ENCODE assay signal across 12 cellular contexts in the genomic region with DNA sequence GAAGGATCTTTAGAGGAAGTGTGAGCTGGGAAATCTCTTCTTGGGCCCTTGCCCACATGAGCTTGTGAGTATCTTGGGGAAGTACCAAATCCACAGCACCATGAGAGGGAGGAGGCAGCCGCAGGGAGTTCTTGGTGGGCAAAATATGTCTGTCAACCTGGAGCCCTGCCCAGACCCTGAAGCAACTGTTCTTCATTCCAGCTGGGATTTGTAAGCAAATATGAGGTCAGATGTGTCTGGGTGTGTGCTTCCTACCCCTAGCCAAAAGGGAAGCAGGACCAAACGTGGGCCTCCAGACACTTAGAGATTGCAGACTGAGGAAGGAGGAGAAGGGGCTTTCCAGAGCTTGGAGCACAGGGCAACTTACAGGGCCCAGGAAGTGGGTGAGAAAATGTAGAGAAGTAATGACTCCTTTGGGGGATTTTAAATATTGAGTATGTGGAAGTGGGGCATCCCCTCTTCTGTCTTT. TPM values are rescaled to one million over a fixed set of nuclear protein-coding genes. Genes with fewer than 3 reads are reported as not detected.
A peak's percentile ranks its signal among the peaks of the same experiment; 100 is the strongest.
DNase-seq lines count a peak whose midpoint lies in the region; ATAC-seq and TF ChIP-seq lines count a peak whose summit lies in the region.
"Had no signal": no experiment of that assay in that cellular context is flagged by ENCODE, and none has a peak within 500 bp of the region (broad histone marks: within the 10 kb centered on the region; RNA-seq: fewer than 3 reads in every experiment).

No MANE protein-coding gene starts in this region.

- H3K27me3 Mint-ChIP-seq in HFFc6 (ENCODE audit: insufficient read depth) (peaks cover 3% of the 10 kb centered on the region), type B pancreatic cell (no peaks in the 10 kb centered on the region)

- TF ChIP-seq CTCF in HFFc6 (IDR thresholded peaks at IDR 0.05), result no peak
- no peak for TF ChIP-seq CTCF in ascending aorta (IDR thresholded peaks at IDR 0.05)
- TF ChIP-seq CTCF in thoracic aorta (IDR thresholded peaks at IDR 0.05), result no peak
- no peak for TF ChIP-seq CTCF in type B pancreatic cell (conservative IDR thresholded peaks at IDR 0.05)

- H3K9me3 Mint-ChIP-seq in HFFc6 (peaks cover 9% of the 10 kb centered on the region), type B pancreatic cell (no peaks in the 10 kb centered on the region)

- H3K4me3 ChIP-seq in ascending aorta (no peak overlapping the region), thoracic aorta (no peak overlapping the region)
- H3K4me3 ChIP-seq: GM23338, smooth muscle cell had no signal

- intact Hi-C loops in ascending aorta (cut with DNase I), result no loop called here

- H3K27me3 ChIP-seq in ascending aorta, result no peaks in the 10 kb centered on the region
- H3K27me3 ChIP-seq in thoracic aorta (replicated peaks; ENCODE audit: insufficient read depth), result no peaks in the 10 kb centered on the region

- H3K27ac ChIP-seq in ascending aorta (peak overlapping the region in 1 of 2 donors; percentile 36), thoracic aorta (no peak overlapping the region)

- H3K4me3 Mint-ChIP-seq in HFFc6 (no peak overlapping the region), type B pancreatic cell (no peak overlapping the region)
- H3K4me3 Mint-ChIP-seq: GM23338 had no signal

- DNase-seq in HFFc6 (peak; percentile 28), ascending aorta (ENCODE audit: low spot score in 2 of 2) (peak; percentile 51 to 86), left lobe of liver (ENCODE audit: low spot score) (no peak), thoracic aorta (ENCODE audit: low spot score) (no peak), SHP77 (lab: John Stamatoyannopoulos, UW) (no peak), UCSD-AML1 (lab: John Stamatoyannopoulos, UW; ENCODE audit: unreplicated experiment) (no peak), AML-193 (lab: John Stamatoyannopoulos, UW) (no peak), type B pancreatic cell (ENCODE audit: extremely low spot score, unreplicated experiment) (no peak)
- DNase-seq: NCI-H526 treated with DMSO at 0.1 percent for 48 hours had no signal

- H3K36me3 Mint-ChIP-seq in HFFc6 (ENCODE audit: low read depth) (0 out of 2 replicates have a peak, but pooled peaks cover under 1% of the 10 kb centered on the region), type B pancreatic cell (peaks cover 5% of the 10 kb centered on the region)

- H3K36me3 ChIP-seq in ascending aorta (no peaks in the 10 kb centered on the region), thoracic aorta (no peaks in the 10 kb centered on the region)

- H3K27ac Mint-ChIP-seq in HFFc6 (no peak overlapping the region), type B pancreatic cell (no peak overlapping the region)
- H3K27ac Mint-ChIP-seq: GM23338 had no signal

- no peaks in the 10 kb centered on the region for H3K4me1 ChIP-seq in ascending aorta
- peaks cover 0 to 11% of the 10 kb centered on the region in 2 donors for H3K4me1 ChIP-seq in thoracic aorta (ENCODE audit: control insufficient read depth in 1 of 2, low read depth in 2 of 2)

- H3K4me1 Mint-ChIP-seq in HFFc6 (ENCODE audit: low read depth) (peaks cover 13% of the 10 kb centered on the region), type B pancreatic cell (ENCODE audit: unreplicated experiment) (no peaks in the 10 kb centered on the region)
- H3K4me1 Mint-ChIP-seq: GM23338 had no signal

- ATAC-seq in left lobe of liver (peak; percentile 17), thoracic aorta (ENCODE audit: insufficient number of reproducible peaks, low FRiP score, low read depth) (peak; percentile 47)
- ATAC-seq: GM23338 had no signal

- H3K9me3 ChIP-seq in ascending aorta (peaks cover 0 to 7% of the 10 kb centered on the region in 2 donors), thoracic aorta (peaks cover 2% of the 10 kb centered on the region)

RNA-seq across cellular contexts. Expression of gene RHOQ, which starts 21.0 kb away (rescaled TPM):
- total RNA-seq in HFFc6 (2021; fragmentation: NEBNext Ultra II Directional; extraction: Animal tissue kit (Norgen Biotek cat#: 25700)), result 10 to 100 TPM; 68.9 to 97.7 (median 90.2) TPM
- total RNA-seq in ascending aorta (40.0 TPM), left lobe of liver (14.0 TPM), thoracic aorta (100 to 1,000 TPM; 116 to 134 TPM), type B pancreatic cell (ENCODE audit: low replicate concordance) (41.4 and 43.1 TPM in 2 replicates)

RNA-seq across cellular contexts. Expression of gene ATP6V1E2, which starts 21.1 kb away (rescaled TPM):
- 1 to 10 TPM; 4.0 to 4.7 (median 4.3) TPM for total RNA-seq in HFFc6 (2021; fragmentation: NEBNext Ultra II Directional; extraction: Animal tissue kit (Norgen Biotek cat#: 25700))
- total RNA-seq in ascending aorta (8.4 TPM), left lobe of liver (3.4 TPM), thoracic aorta (1 to 10 TPM; 1.9 to 7.4 TPM), type B pancreatic cell (ENCODE audit: low replicate concordance) (9.3 and 12.9 TPM in 2 replicates)

RNA-seq across cellular contexts. Expression of gene TMEM247, which starts 41.9 kb away (rescaled TPM):
- not detected for total RNA-seq in HFFc6 (2021; fragmentation: NEBNext Ultra II Directional; extraction: Animal tissue kit (Norgen Biotek cat#: 25700))
- total RNA-seq in ascending aorta, result not detected
- total RNA-seq in left lobe of liver, result not detected
- not detected for total RNA-seq in thoracic aorta
- not detected in 2 replicates for total RNA-seq in type B pancreatic cell (ENCODE audit: low replicate concordance)
- total RNA-seq: GM23338, smooth muscle cell, urinary bladder had no signal

Comparison
In these comparisons a context has a peak if more than half of its experiments do, and no peak if none do; other contexts are left out.
1. DNase-seq: peak in HFFc6 (single experiment) and ascending aorta (2 of 2); none in left lobe of liver (single experiment), thoracic aorta (single experiment), SHP77 (0 of 2), UCSD-AML1 (single experiment), AML-193 (0 of 2) and type B pancreatic cell (single experiment).